22 cellular contexts compared by ENCODE assay signal in genomic region chr19:40303765-40304164, GRCh38.
"Had no signal": no experiment of that assay in that cellular context is flagged by ENCODE, and none has a peak within 500 bp of the region (broad histone marks: within the 10 kb centered on the region; RNA-seq: fewer than 3 reads in every experiment).

No MANE protein-coding gene starts in this region.

- H3K27me3 Mint-ChIP-seq: activated CD8-positive, alpha-beta T cell treated with anti-CD3 and anti-CD28 coated beads for 36 hours; activated naive CD4-positive, alpha-beta T cell treated with anti-CD3 and anti-CD28 coated beads, Interleukin-2, amount 10 ng/mL, durations not matched to agents 7 days and 5 days; activated naive CD8-positive, alpha-beta T cell treated with anti-CD3 and anti-CD28 coated beads, Interleukin-2, amount 50 U/mL, for 24 hours; central memory CD8-positive, alpha-beta T cell had no signal

- DNase-seq: activated CD4-positive, alpha-beta T cell treated with anti-CD3 and anti-CD28 coated beads, Interleukin-2, amount 10 ng/mL, durations not matched to agents 24 days and 14 days; activated CD8-positive, alpha-beta T cell treated with anti-CD3 and anti-CD28 coated beads for 36 hours; activated naive CD4-positive, alpha-beta T cell treated with anti-CD3 and anti-CD28 coated beads, Interleukin-2, amount 10 ng/mL, durations not matched to agents 7 days and 5 days; activated naive CD8-positive, alpha-beta T cell treated with anti-CD3 and anti-CD28 coated beads, Interleukin-2, amount 50 U/mL, for 24 hours; activated T-cell treated with anti-CD3 and anti-CD28 coated beads, Interleukin-2, amount 50 U/mL, for 1 hour; anterior cingulate cortex; hypothalamus; islet precursor cell; left colon; midbrain; small intestine; stimulated activated CD4-positive, alpha-beta T cell treated with anti-CD3 and anti-CD28 coated beads, Interleukin-15, amount 100 ng/mL, for 24 hours; stimulated activated CD4-positive, alpha-beta T cell treated with anti-CD3 and anti-CD28 coated beads, Interleukin-2, amount 100 ng/mL, for 48 hours; T-helper 1 cell; T-helper 9 cell; testis; upper lobe of right lung had no signal

- H3K4me3 Mint-ChIP-seq: activated CD4-positive, alpha-beta T cell treated with anti-CD3 and anti-CD28 coated beads, Interleukin-2, amount 10 ng/mL, durations not matched to agents 24 days and 14 days; activated CD8-positive, alpha-beta T cell treated with anti-CD3 and anti-CD28 coated beads for 36 hours; activated naive CD4-positive, alpha-beta T cell treated with anti-CD3 and anti-CD28 coated beads, Interleukin-2, amount 10 ng/mL, durations not matched to agents 7 days and 5 days; activated naive CD8-positive, alpha-beta T cell treated with anti-CD3 and anti-CD28 coated beads, Interleukin-2, amount 50 U/mL, for 24 hours; central memory CD8-positive, alpha-beta T cell had no signal

- H3K4me1 ChIP-seq: right lobe of liver, testis, upper lobe of right lung had no signal

- H3K27ac Mint-ChIP-seq: activated CD4-positive, alpha-beta T cell treated with anti-CD3 and anti-CD28 coated beads, Interleukin-2, amount 10 ng/mL, durations not matched to agents 24 days and 14 days; activated CD8-positive, alpha-beta T cell treated with anti-CD3 and anti-CD28 coated beads for 36 hours; activated naive CD4-positive, alpha-beta T cell treated with anti-CD3 and anti-CD28 coated beads, Interleukin-2, amount 10 ng/mL, durations not matched to agents 7 days and 5 days; activated naive CD8-positive, alpha-beta T cell treated with anti-CD3 and anti-CD28 coated beads, Interleukin-2, amount 50 U/mL, for 24 hours; activated T-helper 2 cell treated with anti-CD3 and anti-CD28 coated beads, Interferon-gamma antibody, Interleukin-2, Interleukin-4, amounts not matched to agents 10 μg/mL and 5 μg/mL and 100 μg/mL, durations not matched to agents 14 hours and 24 hours and 36 hours had no signal

- H3K27me3 ChIP-seq: right lobe of liver, testis, upper lobe of right lung had no signal

- ATAC-seq: activated CD8-positive, alpha-beta T cell treated with anti-CD3 and anti-CD28 coated beads for 36 hours; activated naive CD8-positive, alpha-beta T cell treated with anti-CD3 and anti-CD28 coated beads, Interleukin-2, amount 50 U/mL, for 24 hours; left colon; upper lobe of right lung had no signal

- H3K9me3 ChIP-seq: right lobe of liver, testis, upper lobe of right lung had no signal

- H3K4me3 ChIP-seq: coronary artery, lung, right lobe of liver, testis, upper lobe of right lung had no signal

- H3K4me1 Mint-ChIP-seq: activated naive CD4-positive, alpha-beta T cell treated with anti-CD3 and anti-CD28 coated beads, Interleukin-2, amount 10 ng/mL, durations not matched to agents 7 days and 5 days; activated naive CD8-positive, alpha-beta T cell treated with anti-CD3 and anti-CD28 coated beads, Interleukin-2, amount 50 U/mL, for 24 hours had no signal

- H3K36me3 ChIP-seq: right lobe of liver, upper lobe of right lung had no signal

- H3K27ac ChIP-seq: coronary artery, right lobe of liver, testis, upper lobe of right lung had no signal

- H3K36me3 Mint-ChIP-seq: activated naive CD4-positive, alpha-beta T cell treated with anti-CD3 and anti-CD28 coated beads, Interleukin-2, amount 10 ng/mL, durations not matched to agents 7 days and 5 days had no signal

- H3K9me3 Mint-ChIP-seq: activated CD4-positive, alpha-beta T cell treated with anti-CD3 and anti-CD28 coated beads, Interleukin-2, amount 10 ng/mL, durations not matched to agents 24 days and 14 days; activated CD8-positive, alpha-beta T cell treated with anti-CD3 and anti-CD28 coated beads for 36 hours; activated naive CD4-positive, alpha-beta T cell treated with anti-CD3 and anti-CD28 coated beads, Interleukin-2, amount 10 ng/mL, durations not matched to agents 7 days and 5 days; activated naive CD8-positive, alpha-beta T cell treated with anti-CD3 and anti-CD28 coated beads, Interleukin-2, amount 50 U/mL, for 24 hours; activated T-helper 2 cell treated with anti-CD3 and anti-CD28 coated beads, Interferon-gamma antibody, Interleukin-2, Interleukin-4, amounts not matched to agents 10 μg/mL and 5 μg/mL and 100 μg/mL, durations not matched to agents 14 hours and 24 hours and 36 hours; central memory CD8-positive, alpha-beta T cell had no signal
